8 cellular contexts compared by ENCODE assay signal in genomic region chr13:24727731-24728601, GRCh38. TPM values are rescaled to one million over a fixed set of nuclear protein-coding genes. Genes with fewer than 3 reads are reported as not detected.
A peak's percentile ranks its signal among the peaks of the same experiment; 100 is the strongest.
DNase-seq lines count a peak whose midpoint lies in the region; ATAC-seq, FAIRE-seq and TF ChIP-seq lines count a peak whose summit lies in the region.

No MANE protein-coding gene starts in this region.

- no peaks in the 10 kb centered on the region for H3F3A ChIP-seq in Loucy (ENCODE audit: low read depth)

- intact Hi-C loops in activated naive CD4-positive, alpha-beta T cell treated with anti-CD3 and anti-CD28 coated beads for 36 hours (cut with micrococcal nuclease): loop anchor here (1.0 to 2.0 kb wide), 5 partner anchors 19 to 148 kb away; no protein-coding TSS in a partner anchor
- intact Hi-C loops in psoas muscle (cut with DNase I): loop anchor here (2.0 to 5.0 kb wide), 3 partner anchors 33 to 43 kb away; no protein-coding TSS in a partner anchor

- no peaks in the 10 kb centered on the region for H3K9me2 ChIP-seq in Loucy (replicated peaks; ENCODE audit: low read depth, low read length)

- no peak for FAIRE-seq in H54 (lab: Jason Lieb, UNC)

- no peaks in the 10 kb centered on the region for H3K27me3 ChIP-seq in Loucy (ENCODE audit: insufficient read depth, low read length, poor library complexity, severe bottlenecking)
- H3K27me3 ChIP-seq in psoas muscle (ENCODE audit: insufficient read depth in 3 of 3, low read length in 2 of 3): peaks cover 0 to 8% (median 0%) of the 10 kb centered on the region in 3 donors

- H3K36me3 ChIP-seq in Loucy (ENCODE audit: insufficient read depth, low read length) (no peaks in the 10 kb centered on the region), psoas muscle (ENCODE audit: insufficient read depth in 1 of 2, low read depth in 1 of 2) (no peaks in the 10 kb centered on the region)

- CTCF ChIA-PET in activated naive CD4-positive, alpha-beta T cell treated with anti-CD3 and anti-CD28 coated beads for 36 hours (lab: Charles Lee): interaction anchor here (0.6 to 6.2 kb wide), 30 partner anchors 12 to 494 kb away, joined by 3 to 94 read pairs (median 4); no protein-coding TSS in a partner anchor

- H3K27ac Mint-ChIP-seq in activated naive CD4-positive, alpha-beta T cell treated with anti-CD3 and anti-CD28 coated beads for 36 hours: no peak overlapping the region

- WGBS in psoas muscle, 3 donors: 59 to 61% (median 60%) methylated on average over 24 of the region's 24 CpGs

- H3K9ac ChIP-seq in Loucy (ENCODE audit: low read depth, low read length, poor library complexity, severe bottlenecking): peak overlapping the region; percentile 32

- H3K4me1 ChIP-seq in Loucy (ENCODE audit: insufficient read depth, low read length, poor library complexity, severe bottlenecking): peaks cover 21% of the 10 kb centered on the region
- H3K4me1 ChIP-seq in psoas muscle: no peaks in the 10 kb centered on the region

- no peak overlapping the region for H3K4me3 Mint-ChIP-seq in activated naive CD4-positive, alpha-beta T cell treated with anti-CD3 and anti-CD28 coated beads for 36 hours

- ATAC-seq in psoas muscle (peak; percentile 88 to 97 (median 95)), GM19452 (IDR thresholded peaks at IDR 0.05; ENCODE audit: unreplicated experiment) (no peak)

- H3K9me3 ChIP-seq in Loucy (ENCODE audit: insufficient read depth, low read depth, low read length) (no peaks in the 10 kb centered on the region), psoas muscle (no peaks in the 10 kb centered on the region)

- no peaks in the 10 kb centered on the region for H3K36me3 Mint-ChIP-seq in activated naive CD4-positive, alpha-beta T cell treated with anti-CD3 and anti-CD28 coated beads for 36 hours (ENCODE audit: low read depth)

- H3K4me3 ChIP-seq in Loucy (ENCODE audit: low read length, poor library complexity, severe bottlenecking) (no peak overlapping the region), psoas muscle (no peak overlapping the region)

- peaks cover 3% of the 10 kb centered on the region for H3K9me3 Mint-ChIP-seq in activated naive CD4-positive, alpha-beta T cell treated with anti-CD3 and anti-CD28 coated beads for 36 hours

- TF ChIP-seq CTCF in Loucy (conservative IDR thresholded peaks at IDR 0.05; ENCODE audit: low read length) (peak; percentile 82), psoas muscle (IDR thresholded peaks at IDR 0.05) (peak; percentile 72)

- DNase-seq in GM04503 (ENCODE audit: low read depth) (peak; percentile 27), H54 (ENCODE audit: insufficient read length, low spot score) (peak; percentile 51), SIG-M5 treated with dmso at 0.1 percent for 504 hours (lab: John Stamatoyannopoulos, UW; ENCODE audit: unreplicated experiment) (peak; percentile 87), glomerular endothelial cell (ENCODE audit: extremely low read depth, low read depth, low spot score) (peak; percentile 55), psoas muscle (no peak)
- DNase-seq in activated naive CD4-positive, alpha-beta T cell treated with anti-CD3 and anti-CD28 coated beads for 36 hours: peak; percentile 77

- no peaks in the 10 kb centered on the region for H3K4me1 Mint-ChIP-seq in activated naive CD4-positive, alpha-beta T cell treated with anti-CD3 and anti-CD28 coated beads for 36 hours (ENCODE audit: low read depth)

- peak overlapping the region; percentile 85; the same call in 1 of the 2 replicates for H2AFZ ChIP-seq in Loucy (ENCODE audit: low read length)

- no peaks in the 10 kb centered on the region for H3K79me2 ChIP-seq in Loucy (ENCODE audit: insufficient read depth, low read length)

- H3K27ac ChIP-seq in psoas muscle: no peak overlapping the region

- no peaks in the 10 kb centered on the region for H4K20me1 ChIP-seq in Loucy (ENCODE audit: insufficient read depth, low read length, poor library complexity, severe bottlenecking)

- H3K4me2 ChIP-seq in Loucy (ENCODE audit: low read depth, low read length, poor library complexity, severe bottlenecking): no peak overlapping the region

- peaks cover 4% of the 10 kb centered on the region for H3K27me3 Mint-ChIP-seq in activated naive CD4-positive, alpha-beta T cell treated with anti-CD3 and anti-CD28 coated beads for 36 hours (ENCODE audit: low read depth)

- no peak for TF ChIP-seq POLR2A in H54 (IDR thresholded peaks at IDR 0.05; ENCODE audit: low read depth, low read length)

RNA-seq across cellular contexts. Expression of gene RNF17, which starts 36.0 kb away (rescaled TPM):
- not detected for total RNA-seq in activated naive CD4-positive, alpha-beta T cell treated with anti-CD3 and anti-CD28 coated beads for 36 hours
- total RNA-seq in glomerular endothelial cell: 0.58 TPM in 1 of 2 replicates, not detected in the other
- under 1 TPM in 1 of 4 donors, not detected in 3; 0.60 TPM for total RNA-seq in psoas muscle
- polyA plus RNA-seq in psoas muscle: under 1 TPM in 1 of 3 donors, not detected in 2; 0.05 TPM

RNA-seq across cellular contexts. Expression of gene ATP12A, which starts 47.8 kb away (rescaled TPM):
- total RNA-seq in activated naive CD4-positive, alpha-beta T cell treated with anti-CD3 and anti-CD28 coated beads for 36 hours: under 1 TPM in 1 of 2 experiments, not detected in 1; 0.05 TPM
- total RNA-seq in glomerular endothelial cell (not detected in 2 replicates), psoas muscle (not detected)
- not detected for polyA plus RNA-seq in psoas muscle

Comparison
In these comparisons a context has a peak if more than half of its experiments do, and no peak if none do; other contexts are left out.
1. DNase-seq: peak in GM04503 (single experiment), H54 (single experiment), SIG-M5 treated with dmso at 0.1 percent for 504 hours (single experiment), activated naive CD4-positive, alpha-beta T cell treated with anti-CD3 and anti-CD28 coated beads for 36 hours (single experiment) and glomerular endothelial cell (single experiment); none in psoas muscle (0 of 2).